8 cellular contexts compared by ENCODE assay signal in genomic region chr5:32329395-32329834, GRCh38.
DNase-seq lines count a peak whose midpoint lies in the region; ATAC-seq and TF ChIP-seq lines count a peak whose summit lies in the region.

No MANE protein-coding gene starts in this region.

- TF ChIP-seq CTCF in GM13976 (IDR thresholded peaks at IDR 0.05; ENCODE audit: borderline replicate concordance, control extremely low read depth, extremely low read depth, insufficient read depth, missing control alignments): peak; percentile 81

- ATAC-seq in HG02852 (IDR thresholded peaks at IDR 0.05; ENCODE audit: unreplicated experiment): peak; percentile 75

- peak; percentile 89 for DNase-seq in 8988T
- DNase-seq in GM13976 (ENCODE audit: low spot score): peak; percentile 85
- DNase-seq in NCI-H2196 treated with DMSO at 0.1 percent for 48 hours (lab: John Stamatoyannopoulos, UW; ENCODE audit: unreplicated experiment): peak; percentile 20
- peak; percentile 43 for DNase-seq in activated CD4-positive, alpha-beta T cell treated with anti-CD3 and anti-CD28 coated beads, Interleukin-2, amount 50 U/mL, for 1 hour
- DNase-seq in ecto neural progenitor cell (ENCODE audit: low spot score): peak; percentile 61
- peak; percentile 77 for DNase-seq in medulla oblongata (ENCODE audit: extremely low spot score)
- DNase-seq in stimulated activated CD8-positive, alpha-beta memory T cell treated with anti-CD3 and anti-CD28 coated beads, Interleukin-4, amount 100 ng/mL, for 48 hours: peak; percentile 68

- in situ Hi-C loops in GM13976 (cut with MboI; ENCODE audit: low sequenced_read_pairs, unreplicated experiment): no loop called here

Comparison
In these comparisons a context has a peak if more than half of its experiments do, and no peak if none do; other contexts are left out.
1. Peak in every context shown above with its lines: DNase-seq and ATAC-seq.
2. DNase-seq: peak in every context shown above with its lines; median percentile 89 in 8988T; 85 in GM13976; 77 in medulla oblongata; 68 in stimulated activated CD8-positive, alpha-beta memory T cell treated with anti-CD3 and anti-CD28 coated beads, Interleukin-4, amount 100 ng/mL, for 48 hours; 61 in ecto neural progenitor cell; 43 in activated CD4-positive, alpha-beta T cell treated with anti-CD3 and anti-CD28 coated beads, Interleukin-2, amount 50 U/mL, for 1 hour; 20 in NCI-H2196 treated with DMSO at 0.1 percent for 48 hours.